In the genomic region with DNA sequence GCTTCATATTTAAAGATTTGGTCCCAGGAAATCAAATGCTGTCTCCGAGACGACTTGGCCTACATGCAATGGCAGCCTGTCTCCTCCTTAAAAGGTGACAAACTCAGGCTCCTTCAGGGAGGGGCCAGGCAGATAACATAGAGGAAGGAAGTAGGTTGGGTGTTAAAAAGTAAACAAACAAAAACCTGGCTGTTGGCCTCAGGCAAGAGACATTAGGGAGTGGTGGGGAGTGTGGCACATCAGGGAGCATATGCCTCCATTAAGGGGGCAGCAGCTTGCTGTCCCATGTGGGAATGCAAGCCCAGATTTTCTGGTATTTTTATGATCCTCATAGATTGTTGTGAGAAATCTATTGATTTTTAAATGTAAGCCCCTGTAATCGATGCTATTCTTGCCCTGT, we compare ENCODE assay signal across 1 cellular context.
TF ChIP-seq lines count a peak whose summit lies in the region.

No MANE protein-coding gene starts in this region.

TF ChIP-seq in K562, 482 proteins besides CTCF, POLR2A, EP300 and RAD21:
- 0 out of 4 replicates have a peak, but pooled peaks of 1 of the 2 experiments have one; percentile 37 for TF ChIP-seq FOXK2 (conservative IDR thresholded peaks at IDR 0.05 in 1 of 2, IDR thresholded peaks at IDR 0.05 in 1 of 2; ENCODE audit: low read depth in 2 of 2)
- TF ChIP-seq ZNF551 (CRISPR knock-in tag; IDR thresholded peaks at IDR 0.05), result no peak
- no peak for TF ChIP-seq ZNF518B (CRISPR knock-in tag; IDR thresholded peaks at IDR 0.05)
- TF ChIP-seq BCOR (IDR thresholded peaks at IDR 0.05), result peak; percentile 70; the same call in 1 of the 2 replicates
- no peak for TF ChIP-seq MLX (CRISPR knock-in tag; conservative IDR thresholded peaks at IDR 0.05)
- TF ChIP-seq RCOR1 (IDR thresholded peaks at IDR 0.05; ENCODE audit: borderline replicate concordance in 1 of 2, low read depth in 2 of 2, low read length in 2 of 2), result peak in 1 of 2 experiments; percentile 73; a peak in 2 of 4 replicates
- TF ChIP-seq SMARCA5 (IDR thresholded peaks at IDR 0.05), result peak; percentile 66; the same call in 1 of the 2 replicates
- peak; percentile 58 for TF ChIP-seq FOXM1 (IDR thresholded peaks at IDR 0.05; ENCODE audit: low read depth)
- TF ChIP-seq FOXM1 (CRISPR knock-in tag; IDR thresholded peaks at IDR 0.05; ENCODE audit: low read depth), result no peak
- peak; percentile 60; the same call in 1 of the 2 replicates for TF ChIP-seq SPI1 (IDR thresholded peaks at IDR 0.05; ENCODE audit: borderline replicate concordance, low read depth, low read length)
- peak in 1 of 2 experiments; percentile 53; a peak in 2 of 4 replicates for TF ChIP-seq FOXA3 (CRISPR knock-in tag; conservative IDR thresholded peaks at IDR 0.05 in 1 of 2, IDR thresholded peaks at IDR 0.05 in 1 of 2)
- no peak for TF ChIP-seq NR4A1 (CRISPR knock-in tag; IDR thresholded peaks at IDR 0.05)
- no peak for TF ChIP-seq NR4A1 (tag; IDR thresholded peaks at IDR 0.05)
- TF ChIP-seq YY1 (IDR thresholded peaks at IDR 0.05; ENCODE audit: borderline replicate concordance in 1 of 3, control insufficient read depth in 1 of 3, extremely low read depth in 1 of 3, insufficient read depth in 3 of 3, insufficient read length in 1 of 3, insufficient replicate concordance in 2 of 3, low read depth in 1 of 3, low read length in 2 of 3), result peak in 1 of 3 experiments; percentile 20
- no peak for TF ChIP-seq GATAD2A (IDR thresholded peaks at IDR 0.05)
- TF ChIP-seq OTX1 (CRISPR knock-in tag; IDR thresholded peaks at IDR 0.05), result no peak
- peak in 1 of 2 experiments; percentile 58; a peak in 2 of 4 replicates for TF ChIP-seq KDM1A (IDR thresholded peaks at IDR 0.05)
- peak; percentile 93 for TF ChIP-seq ZFP36 (IDR thresholded peaks at IDR 0.05; ENCODE audit: low read depth, low read length, partially characterized antibody)
- no peak for TF ChIP-seq PHB (CRISPR knock-in tag; IDR thresholded peaks at IDR 0.05)
- TF ChIP-seq ZNF592 (IDR thresholded peaks at IDR 0.05), result no peak
- peak; percentile 92 for TF ChIP-seq RBM25 (IDR thresholded peaks at IDR 0.05; ENCODE audit: low read depth, low read length, severe bottlenecking)
